ENCODE assay signal across 8 cellular contexts in the genomic region with DNA sequence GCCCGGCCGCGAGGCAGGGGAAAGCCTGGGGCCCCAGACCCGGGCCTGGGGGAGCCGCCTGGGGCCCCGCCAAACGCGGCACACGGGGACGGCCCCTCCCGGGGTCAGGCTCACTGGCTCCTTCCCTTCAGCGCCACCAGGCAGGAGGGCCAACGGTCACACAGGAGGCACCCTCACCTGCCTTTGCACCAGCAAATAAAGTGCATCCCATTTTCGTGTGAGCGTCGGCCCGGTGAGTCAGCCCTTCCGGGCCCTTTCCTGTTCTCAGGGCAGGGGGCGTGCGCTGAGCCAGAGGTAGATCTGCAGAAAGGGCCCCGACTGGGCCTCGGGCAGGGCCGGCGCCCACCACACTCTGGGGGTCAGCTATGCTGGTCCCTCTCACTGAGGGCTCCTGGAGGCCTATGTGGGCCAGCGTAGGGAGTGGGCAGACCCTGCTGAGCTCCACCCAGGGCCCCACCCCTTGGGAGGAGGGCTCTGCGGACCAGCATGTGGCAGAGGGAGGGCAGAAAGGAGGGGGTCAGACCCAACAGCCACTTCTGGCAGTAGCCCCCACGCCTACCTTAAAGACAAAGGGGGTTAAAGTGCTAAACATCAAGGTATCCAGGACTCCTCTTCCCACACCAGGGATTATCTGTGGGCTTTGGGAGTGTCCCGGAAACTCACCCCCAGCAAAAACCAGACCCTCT. TPM values are rescaled to one million over a fixed set of nuclear protein-coding genes. Genes with fewer than 3 reads are reported as not detected.
DNase-seq lines count a peak whose midpoint lies in the region; ATAC-seq and TF ChIP-seq lines count a peak whose summit lies in the region.

No MANE protein-coding gene starts in this region.

- peaks cover 8% of the 10 kb centered on the region for H3K36me3 ChIP-seq in CD4-positive, CD25-positive, alpha-beta regulatory T cell (ENCODE audit: control insufficient read depth, insufficient read depth, low read length)
- no peaks in the 10 kb centered on the region for H3K36me3 ChIP-seq in mammary epithelial cell (ENCODE audit: insufficient read depth, low read length)

- peak overlapping the region; percentile 32 for H3K4me3 ChIP-seq in CD4-positive, CD25-positive, alpha-beta regulatory T cell (ENCODE audit: low read depth, low read length)
- H3K4me3 ChIP-seq in mammary epithelial cell (replicated peaks in 1 of 3; ENCODE audit: insufficient read depth in 1 of 3, low read depth in 2 of 3, low read length in 3 of 3): peak overlapping the region; percentile 58 to 79 (median 60)

- no peaks in the 10 kb centered on the region for H4K20me1 ChIP-seq in mammary epithelial cell (ENCODE audit: insufficient read depth, low read length)

- peaks cover 39% of the 10 kb centered on the region for H3K79me2 ChIP-seq in mammary epithelial cell (ENCODE audit: insufficient read depth, low read length)

- peak; percentile 43 to 51 for ATAC-seq in CD4-positive, CD25-positive, alpha-beta regulatory T cell (ENCODE audit: low read depth in 2 of 2)
- ATAC-seq in GM21528 (IDR thresholded peaks at IDR 0.05; ENCODE audit: low FRiP score, unreplicated experiment) (peak; percentile 17), GM19467 (IDR thresholded peaks at IDR 0.05; ENCODE audit: unreplicated experiment) (no peak)

- peak overlapping the region in 3 of 4 donors; percentile 86 to 89 (median 88) for H3K4me3 Mint-ChIP-seq in CD4-positive, CD25-positive, alpha-beta regulatory T cell

- H3K27ac ChIP-seq in CD4-positive, CD25-positive, alpha-beta regulatory T cell (ENCODE audit: insufficient read depth, low read length, poor library complexity, severe bottlenecking): peak overlapping the region; percentile 79
- peak overlapping the region; percentile 55 for H3K27ac ChIP-seq in mammary epithelial cell (ENCODE audit: insufficient read depth, low read depth, low read length)

- TSS peak; percentile 18 for BruUV-seq in mammary epithelial cell (replicated peaks; lab: Mats Ljungman, UMichigan)

- peaks cover 0 to 38% (median 15%) of the 10 kb centered on the region in 4 donors for H3K4me1 Mint-ChIP-seq in CD4-positive, CD25-positive, alpha-beta regulatory T cell

- H3K9ac ChIP-seq in mammary epithelial cell (ENCODE audit: insufficient read depth, low read length): peak overlapping the region; percentile 10

- CTCF ChIA-PET in mammary epithelial cell (lab: Charles Lee; ENCODE audit: low non-redundant PET): interaction anchor here (0.7 kb wide), 1 partner anchor 23 kb away, joined by 3 read pairs; no protein-coding TSS in a partner anchor

- intact Hi-C loops in mammary epithelial cell (cut with micrococcal nuclease): loop anchor here (5.0 kb wide), 2 partner anchors 105 to 420 kb away; partner anchors contain the start of genes PTK6 and TCEA2

- dilution Hi-C loops in mammary epithelial cell (cut with HindIII; ENCODE audit: low sequenced_read_pairs): no loop called here

- in situ Hi-C loops in mammary epithelial cell (cut with MboI; ENCODE audit: low sequenced_read_pairs in 2 of 2): no loop called here

- peak in 1 of 2 donors; percentile 25 for TF ChIP-seq CTCF in mammary epithelial cell (conservative IDR thresholded peaks at IDR 0.05 in 1 of 2, IDR thresholded peaks at IDR 0.05 in 1 of 2; ENCODE audit: extremely low read depth in 1 of 2, insufficient read depth in 1 of 2, low read depth in 1 of 2, low read length in 2 of 2)

- H2AFZ ChIP-seq in mammary epithelial cell (ENCODE audit: low read depth, low read length): peak overlapping the region; percentile 83

- no peaks in the 10 kb centered on the region for H3K27me3 Mint-ChIP-seq in CD4-positive, CD25-positive, alpha-beta regulatory T cell

- peaks cover 4% of the 10 kb centered on the region for H3K36me3 Mint-ChIP-seq in CD4-positive, CD25-positive, alpha-beta regulatory T cell

- H3K9me3 Mint-ChIP-seq in CD4-positive, CD25-positive, alpha-beta regulatory T cell: no peaks in the 10 kb centered on the region

- DNase-seq in CD4-positive, CD25-positive, alpha-beta regulatory T cell: peak; percentile 46 to 79 (median 54)
- peak; percentile 72 for DNase-seq in NCI-H1436 (lab: John Stamatoyannopoulos, UW)
- peak; percentile 67 for DNase-seq in UCSD-AML1 (lab: John Stamatoyannopoulos, UW; ENCODE audit: unreplicated experiment)
- DNase-seq in mammary epithelial cell: peak; percentile 72
- DNase-seq in iPS-NIHi7 (ENCODE audit: extremely low spot score): peak; percentile 80
- peak; percentile 49 to 67 for DNase-seq in stimulated activated CD4-positive, alpha-beta T cell treated with anti-CD3 and anti-CD28 coated beads, Interleukin-12 subunit alpha, Interleukin-12 subunit beta, amount 100 ng/mL, for 24 hours (ENCODE audit: low read depth in 2 of 2)

- WGBS in mammary epithelial cell (ENCODE audit: low coverage, missing lambda C conversion rate): 2% methylated on average over 23 of the region's 28 CpGs

- peak overlapping the region; percentile 99 for H3K4me2 ChIP-seq in mammary epithelial cell (ENCODE audit: insufficient read depth, low read depth, low read length)

- H3K9me3 ChIP-seq in CD4-positive, CD25-positive, alpha-beta regulatory T cell (ENCODE audit: control insufficient read depth in 2 of 2, low read length in 2 of 2): no peaks in the 10 kb centered on the region
- H3K9me3 ChIP-seq in mammary epithelial cell (replicated peaks; ENCODE audit: insufficient read depth, low read length): no peaks in the 10 kb centered on the region

- peaks cover 37% of the 10 kb centered on the region for H3K4me1 ChIP-seq in CD4-positive, CD25-positive, alpha-beta regulatory T cell (ENCODE audit: control insufficient read depth, insufficient read depth, low read length, poor library complexity, severe bottlenecking)
- H3K4me1 ChIP-seq in mammary epithelial cell (ENCODE audit: insufficient read depth, low read length): peaks cover 33% of the 10 kb centered on the region

- H3K27me3 ChIP-seq in CD4-positive, CD25-positive, alpha-beta regulatory T cell (ENCODE audit: control insufficient read depth, insufficient read depth, low read length): no peaks in the 10 kb centered on the region
- no peaks in the 10 kb centered on the region for H3K27me3 ChIP-seq in mammary epithelial cell (ENCODE audit: insufficient read depth, low read length)

- peak overlapping the region; percentile 65 to 92 (median 73) for H3K27ac Mint-ChIP-seq in CD4-positive, CD25-positive, alpha-beta regulatory T cell

RNA-seq across cellular contexts. Expression of gene UCKL1, which starts 0.9 kb away (rescaled TPM):
- total RNA-seq in CD4-positive, CD25-positive, alpha-beta regulatory T cell: 43.0 TPM
- 10 to 100 TPM; 25.1 to 35.7 (median 31.6) TPM for polyA plus RNA-seq in CD4-positive, CD25-positive, alpha-beta regulatory T cell
- 10 to 100 TPM; 28.5 to 34.3 TPM for total RNA-seq in mammary epithelial cell
- polyA plus RNA-seq in mammary epithelial cell: 37.0 TPM
- polyA minus RNA-seq in mammary epithelial cell: 17.7 TPM

RNA-seq across cellular contexts. Expression of gene ZNF512B, which starts 12.6 kb away (rescaled TPM):
- total RNA-seq in CD4-positive, CD25-positive, alpha-beta regulatory T cell: 21.2 TPM
- under 1 TPM; 0.41 to 0.47 (median 0.45) TPM for polyA plus RNA-seq in CD4-positive, CD25-positive, alpha-beta regulatory T cell
- 10 to 100 TPM in 1 of 2 donors, 1 to 10 TPM in 1; 9.2 to 17.2 TPM for total RNA-seq in mammary epithelial cell
- polyA plus RNA-seq in mammary epithelial cell: 3.2 TPM
- 3.9 TPM for polyA minus RNA-seq in mammary epithelial cell

RNA-seq across cellular contexts. Expression of gene SAMD10, which starts 22.3 kb away (rescaled TPM):
- total RNA-seq in CD4-positive, CD25-positive, alpha-beta regulatory T cell: 14.3 TPM
- 1 to 10 TPM; 5.9 to 8.3 (median 7.2) TPM for polyA plus RNA-seq in CD4-positive, CD25-positive, alpha-beta regulatory T cell
- 1 to 10 TPM; 1.5 to 3.5 TPM for total RNA-seq in mammary epithelial cell
- polyA plus RNA-seq in mammary epithelial cell: 0.83 TPM
- polyA minus RNA-seq in mammary epithelial cell: 0.67 TPM

RNA-seq across cellular contexts. Expression of gene PRPF6, which starts 23.8 kb away (rescaled TPM):
- 61.8 TPM for total RNA-seq in CD4-positive, CD25-positive, alpha-beta regulatory T cell
- polyA plus RNA-seq in CD4-positive, CD25-positive, alpha-beta regulatory T cell: 10 to 100 TPM; 76.8 to 85.3 (median 80.1) TPM
- 10 to 100 TPM; 33.5 to 56.9 TPM for total RNA-seq in mammary epithelial cell
- 34.0 TPM for polyA plus RNA-seq in mammary epithelial cell
- polyA minus RNA-seq in mammary epithelial cell: 81.7 TPM
